ENCODE assay signal across 8 cellular contexts in the genomic region with DNA sequence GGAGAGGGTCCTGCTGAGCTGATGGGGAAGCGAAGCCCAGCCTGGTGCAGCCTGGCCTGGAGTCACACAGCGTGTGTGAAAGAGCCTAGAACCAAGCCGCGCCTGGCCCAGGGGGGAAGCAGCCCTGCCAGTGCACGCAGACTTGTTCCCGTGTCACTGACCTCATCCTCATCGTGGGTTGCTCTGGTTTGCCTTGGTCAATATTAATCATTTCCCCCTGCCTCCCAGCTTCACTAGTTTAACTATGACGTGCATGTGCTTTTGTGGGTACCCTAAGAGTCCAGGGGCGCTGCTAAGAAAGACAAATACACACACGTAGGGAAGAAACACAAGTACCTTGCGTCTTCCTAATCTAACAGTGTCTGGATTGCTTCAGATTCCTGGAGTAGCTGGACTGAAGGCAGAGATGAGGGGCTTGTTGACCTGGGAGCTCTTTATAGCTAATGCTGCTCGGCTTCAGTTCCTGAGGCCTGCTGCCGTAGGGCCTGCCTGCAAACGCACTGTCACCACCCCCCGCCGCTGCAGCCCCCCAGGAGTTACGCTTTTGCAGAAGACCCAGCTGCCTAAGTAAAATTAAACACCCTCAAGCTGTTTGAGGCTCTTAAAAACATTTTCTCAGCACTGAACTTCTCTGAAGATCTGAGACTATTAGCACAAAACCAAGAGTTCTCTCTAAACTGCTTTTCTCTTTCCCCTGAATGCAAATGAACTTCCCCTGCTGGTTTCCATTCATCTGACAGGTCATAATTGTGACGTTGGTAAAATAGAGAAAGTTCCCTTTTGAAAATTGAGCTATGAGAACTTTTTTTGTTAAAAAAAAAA.
DNase-seq lines count a peak whose midpoint lies in the region; ATAC-seq, FAIRE-seq and TF ChIP-seq lines count a peak whose summit lies in the region.

No MANE protein-coding gene starts in this region.

- H3K36me3 ChIP-seq in BLaER1 treated with 17β-estradiol and CSF1 and Interleukin-3, amounts not matched to agents 10 nM and 100 nM: 0 out of 22 replicates have a peak, but pooled peaks cover 0 to 5% (median 0%) of the 10 kb centered on the region in 11 experiments
- H3K36me3 ChIP-seq in left lung: no peaks in the 10 kb centered on the region
- H3K36me3 ChIP-seq in tibial artery: no peaks in the 10 kb centered on the region

- no peak for FAIRE-seq in frontal cortex (lab: Jason Lieb, UNC)

- peak overlapping the region; percentile 58 to 98 (median 81) for H3K27ac ChIP-seq in BLaER1 treated with 17β-estradiol and CSF1 and Interleukin-3, amounts not matched to agents 10 nM and 100 nM
- H3K27ac ChIP-seq in left lung (peak overlapping the region; percentile 77 to 88), tibial artery (peak overlapping the region; percentile 21 to 29)

- intact Hi-C loops in left lung (cut with DNase I) (no loop called here), tibial artery (cut with DNase I; ENCODE audit: low total_unique reads) (no loop called here)

- DNase-seq in activated CD8-positive, alpha-beta memory T cell treated with anti-CD3 and anti-CD28 coated beads, Interleukin-2, amount 50 U/mL, for 4 hours: peak; percentile 32
- DNase-seq in left lung: peak in 1 of 2 donors; percentile 79
- peak; percentile 60 to 81 for DNase-seq in tibial artery
- DNase-seq in NCI-H2081 treated with DMSO at 0.1 percent for 48 hours (lab: John Stamatoyannopoulos, UW): no peak
- DNase-seq in frontal cortex (ENCODE audit: low spot score in 2 of 2): no peak

- no peaks in the 10 kb centered on the region for H3K9me3 ChIP-seq in BLaER1 treated with 17β-estradiol and CSF1 and Interleukin-3, amounts not matched to agents 10 nM and 100 nM (replicated peaks in 1 of 11)
- no peaks in the 10 kb centered on the region for H3K9me3 ChIP-seq in left lung
- H3K9me3 ChIP-seq in tibial artery: no peaks in the 10 kb centered on the region

- TF ChIP-seq CTCF in left lung (IDR thresholded peaks at IDR 0.05) (no peak), tibial artery (IDR thresholded peaks at IDR 0.05) (no peak)

- peak; percentile 67 for ATAC-seq in GM19035 (IDR thresholded peaks at IDR 0.05; ENCODE audit: unreplicated experiment)
- peak; percentile 45 for ATAC-seq in HG03108 (IDR thresholded peaks at IDR 0.05; ENCODE audit: unreplicated experiment)
- ATAC-seq in left lung: peak; percentile 70

- H3K4me2 ChIP-seq in BLaER1 treated with 17β-estradiol and CSF1 and Interleukin-3, amounts not matched to agents 10 nM and 100 nM: peak overlapping the region; percentile 79 to 94 (median 89)

- H4K20me1 ChIP-seq in BLaER1 treated with 17β-estradiol and CSF1 and Interleukin-3, amounts not matched to agents 10 nM and 100 nM: peaks cover 0 to 15% (median 0%) of the 10 kb centered on the region in 11 experiments; a peak in 3 of 22 replicates

- H3K9ac ChIP-seq in BLaER1 treated with 17β-estradiol and CSF1 and Interleukin-3, amounts not matched to agents 10 nM and 100 nM: peak overlapping the region; percentile 48 to 92 (median 74); a peak in 21 of 22 replicates

- no peaks in the 10 kb centered on the region for H3K27me3 ChIP-seq in BLaER1 treated with 17β-estradiol and CSF1 and Interleukin-3, amounts not matched to agents 10 nM and 100 nM
- H3K27me3 ChIP-seq in left lung (no peaks in the 10 kb centered on the region), tibial artery (no peaks in the 10 kb centered on the region)

- peak overlapping the region in 8 of 10 experiments; percentile 5 to 54 (median 38); a peak in 13 of 20 replicates for H3K4me3 ChIP-seq in BLaER1 treated with 17β-estradiol and CSF1 and Interleukin-3, amounts not matched to agents 10 nM and 100 nM
- H3K4me3 ChIP-seq in left lung (no peak overlapping the region), tibial artery (no peak overlapping the region)

- H3K4me1 ChIP-seq in BLaER1 treated with 17β-estradiol and CSF1 and Interleukin-3, amounts not matched to agents 10 nM and 100 nM: peaks cover 90 to 100% (median 99%) of the 10 kb centered on the region in 10 experiments
- peaks cover 0 to 66% of the 10 kb centered on the region in 2 donors for H3K4me1 ChIP-seq in left lung
- H3K4me1 ChIP-seq in tibial artery: peaks cover 0 to 35% (median 19%) of the 10 kb centered on the region in 4 donors

Comparison
In these comparisons a context has a peak if more than half of its experiments do, and no peak if none do; other contexts are left out.
1. H3K27ac ChIP-seq: peak in every context shown above with its lines; median percentile 82 in left lung; 81 in BLaER1 treated with 17β-estradiol and CSF1 and Interleukin-3, amounts not matched to agents 10 nM and 100 nM; 25 in tibial artery.
2. H3K4me3 ChIP-seq: peak in BLaER1 treated with 17β-estradiol and CSF1 and Interleukin-3, amounts not matched to agents 10 nM and 100 nM (8 of 10); none in left lung (0 of 2) and tibial artery (0 of 2).
3. DNase-seq: peak in activated CD8-positive, alpha-beta memory T cell treated with anti-CD3 and anti-CD28 coated beads, Interleukin-2, amount 50 U/mL, for 4 hours (single experiment) and tibial artery (2 of 2); none in NCI-H2081 treated with DMSO at 0.1 percent for 48 hours (single experiment) and frontal cortex (0 of 2).
4. Peak in every context shown above with its lines, with median percentiles within 50 percentile points of each other: ATAC-seq.